2 cellular contexts compared by ENCODE assay signal in genomic region chr2:223036756-223037432, GRCh38.
TF ChIP-seq lines count a peak whose summit lies in the region.

No MANE protein-coding gene starts in this region.

TF ChIP-seq in GM23338, 12 proteins besides CTCF, POLR2A, EP300 and RAD21 (continued from another document):
- TF ChIP-seq ZNF462 (CRISPR knock-in tag; IDR thresholded peaks at IDR 0.05), result peak; percentile 46; the same call in 1 of the 2 replicates

TF ChIP-seq in WTC11, 78 proteins besides CTCF, POLR2A, EP300 and RAD21 (continued from another document):
- no peak for TF ChIP-seq FOXP1 (CRISPR knock-in tag; IDR thresholded peaks at IDR 0.05; ENCODE audit: borderline replicate concordance)
- 0 out of 2 replicates have a peak, but pooled peaks have one; percentile 43 for TF ChIP-seq USF1 (CRISPR knock-in tag; IDR thresholded peaks at IDR 0.05)
- no peak for TF ChIP-seq TEAD4 (CRISPR knock-in tag; IDR thresholded peaks at IDR 0.05)
- peak; percentile 70 for TF ChIP-seq USF2 (CRISPR knock-in tag; IDR thresholded peaks at IDR 0.05)
